ENCODE assay signal across 10 cellular contexts in genomic region chr12:117587646-117588287, GRCh38.
DNase-seq lines count a peak whose midpoint lies in the region; ATAC-seq and TF ChIP-seq lines count a peak whose summit lies in the region.
"Had no signal": no experiment of that assay in that cellular context is flagged by ENCODE, and none has a peak within 500 bp of the region (broad histone marks: within the 10 kb centered on the region; RNA-seq: fewer than 3 reads in every experiment).

No MANE protein-coding gene starts in this region.

- CTCF ChIA-PET in HEK293 (lab: Yijun Ruan, JAX): interaction anchor here (0.6 to 7.8 kb wide), 40 partner anchors 9 to 533 kb away, joined by 3 to 108 read pairs (median 4); partner anchors contain the start of gene NOS1
- CTCF ChIA-PET in activated naive CD4-positive, alpha-beta T cell treated with anti-CD3 and anti-CD28 coated beads, Interleukin-2, amount 10 ng/mL, durations not matched to agents 7 days and 5 days (lab: Charles Lee): interaction anchor here (0.9 to 3.6 kb wide), 6 partner anchors 12 to 355 kb away, joined by 3 to 35 read pairs (median 4); no protein-coding TSS in a partner anchor

- no peaks in the 10 kb centered on the region for H3K79me2 ChIP-seq in OCI-LY1 (ENCODE audit: insufficient read depth, low read length)
- H3K79me2 ChIP-seq in hepatocyte: no peaks in the 10 kb centered on the region

- H2AFZ ChIP-seq in OCI-LY1 (ENCODE audit: low read length): no peak overlapping the region
- H2AFZ ChIP-seq in hepatocyte: no peak overlapping the region

- H3K9me3 ChIP-seq in HEK293 (ENCODE audit: control insufficient read depth, insufficient read depth, low read depth, low read length) (no peaks in the 10 kb centered on the region), OCI-LY1 (ENCODE audit: low read length) (no peaks in the 10 kb centered on the region), hepatocyte (ENCODE audit: low read depth) (no peaks in the 10 kb centered on the region)

- no peaks in the 10 kb centered on the region for H3K27me3 Mint-ChIP-seq in activated naive CD4-positive, alpha-beta T cell treated with anti-CD3 and anti-CD28 coated beads, Interleukin-2, amount 10 ng/mL, durations not matched to agents 7 days and 5 days

- H3K27me3 ChIP-seq in OCI-LY1 (ENCODE audit: insufficient read depth, low read length): no peaks in the 10 kb centered on the region
- peaks cover 26% of the 10 kb centered on the region for H3K27me3 ChIP-seq in hepatocyte

- H3K27ac ChIP-seq in HEK293 (ENCODE audit: extremely low read depth, low read depth, low read length) (no peak overlapping the region), OCI-LY1 (ENCODE audit: low read depth, low read length, poor library complexity, severe bottlenecking) (no peak overlapping the region), hepatocyte (no peak overlapping the region)

- no peaks in the 10 kb centered on the region for H3K36me3 ChIP-seq in HEK293 (ENCODE audit: control insufficient read depth in 2 of 2, insufficient read depth in 1 of 2, low read length in 2 of 2)
- no peaks in the 10 kb centered on the region for H3K36me3 ChIP-seq in OCI-LY1 (ENCODE audit: insufficient read depth, low read length)
- no peaks in the 10 kb centered on the region for H3K36me3 ChIP-seq in hepatocyte (replicated peaks; ENCODE audit: insufficient read depth, low read depth)

- DNase-seq in COLO668 (lab: John Stamatoyannopoulos, UW; ENCODE audit: unreplicated experiment) (peak; percentile 64), hepatocyte (ENCODE audit: low spot score) (peak; percentile 70)
- DNase-seq in activated naive CD4-positive, alpha-beta T cell treated with anti-CD3 and anti-CD28 coated beads, Interleukin-2, amount 10 ng/mL, durations not matched to agents 7 days and 5 days: peak; percentile 56
- DNase-seq in stimulated activated CD4-positive, alpha-beta T cell treated with anti-CD3 and anti-CD28 coated beads, Interleukin-12 subunit alpha, Interleukin-12 subunit beta, amount 100 ng/mL, for 48 hours (ENCODE audit: low read depth in 2 of 3, low spot score in 1 of 3): peak; percentile 13 to 32 (median 17)

- no peaks in the 10 kb centered on the region for H3K36me3 Mint-ChIP-seq in activated naive CD4-positive, alpha-beta T cell treated with anti-CD3 and anti-CD28 coated beads, Interleukin-2, amount 10 ng/mL, durations not matched to agents 7 days and 5 days
- H3K36me3 Mint-ChIP-seq: IgD-negative memory B cell had no signal

- TF ChIP-seq CTCF in HEK293 (tag by site-specific recombination; IDR thresholded peaks at IDR 0.05) (peak; percentile 77), OCI-LY1 (IDR thresholded peaks at IDR 0.05; ENCODE audit: low read length) (peak; percentile 82), hepatocyte (IDR thresholded peaks at IDR 0.05; ENCODE audit: poor library complexity) (peak; percentile 74)

- no peaks in the 10 kb centered on the region for H3K9me3 Mint-ChIP-seq in activated naive CD4-positive, alpha-beta T cell treated with anti-CD3 and anti-CD28 coated beads, Interleukin-2, amount 10 ng/mL, durations not matched to agents 7 days and 5 days

- POLR2A ChIA-PET in HEK293 (lab: Yijun Ruan, JAX): no interaction called here

- H3K9ac ChIP-seq in OCI-LY1 (ENCODE audit: low read length): no peak overlapping the region

- no peaks in the 10 kb centered on the region for H3K4me1 ChIP-seq in HEK293 (ENCODE audit: control insufficient read depth, insufficient read depth, low read length)
- H3K4me1 ChIP-seq in OCI-LY1 (ENCODE audit: insufficient read depth, low read length, severe bottlenecking): no peaks in the 10 kb centered on the region
- no peaks in the 10 kb centered on the region for H3K4me1 ChIP-seq in hepatocyte (ENCODE audit: insufficient read depth)

- no peaks in the 10 kb centered on the region for H3K4me1 Mint-ChIP-seq in activated naive CD4-positive, alpha-beta T cell treated with anti-CD3 and anti-CD28 coated beads, Interleukin-2, amount 10 ng/mL, durations not matched to agents 7 days and 5 days

- WGBS in hepatocyte (ENCODE audit: low lambda C conversion rate, missing lambda C conversion rate): 18% methylated on average over 12 of the region's 12 CpGs

- ATAC-seq in GM18858 (IDR thresholded peaks at IDR 0.05; ENCODE audit: unreplicated experiment) (no peak), HG02678 (IDR thresholded peaks at IDR 0.05; ENCODE audit: unreplicated experiment) (no peak)
- ATAC-seq: naive thymus-derived CD8-positive, alpha-beta T cell had no signal

- no peak overlapping the region for H3K4me3 ChIP-seq in HEK293 (ENCODE audit: low read depth, low read length)
- no peak overlapping the region for H3K4me3 ChIP-seq in OCI-LY1 (ENCODE audit: low read depth, low read length, poor library complexity, severe bottlenecking)
- no peak overlapping the region for H3K4me3 ChIP-seq in hepatocyte

- H3F3A ChIP-seq in OCI-LY1 (ENCODE audit: insufficient read depth, low read length): no peaks in the 10 kb centered on the region

- no peak overlapping the region for H3K27ac Mint-ChIP-seq in activated naive CD4-positive, alpha-beta T cell treated with anti-CD3 and anti-CD28 coated beads, Interleukin-2, amount 10 ng/mL, durations not matched to agents 7 days and 5 days
- H3K27ac Mint-ChIP-seq: IgD-negative memory B cell; naive thymus-derived CD8-positive, alpha-beta T cell had no signal

- no peaks in the 10 kb centered on the region for H4K20me1 ChIP-seq in OCI-LY1 (ENCODE audit: insufficient read depth, low read length)
- H4K20me1 ChIP-seq in hepatocyte (ENCODE audit: insufficient read depth, poor library complexity, severe bottlenecking): no peaks in the 10 kb centered on the region

- H3K4me2 ChIP-seq in OCI-LY1 (ENCODE audit: low read length) (no peak overlapping the region), hepatocyte (peak overlapping the region; percentile 50)

- no peak overlapping the region for H3K4me3 Mint-ChIP-seq in activated naive CD4-positive, alpha-beta T cell treated with anti-CD3 and anti-CD28 coated beads, Interleukin-2, amount 10 ng/mL, durations not matched to agents 7 days and 5 days
- H3K4me3 Mint-ChIP-seq: IgD-negative memory B cell; naive thymus-derived CD8-positive, alpha-beta T cell had no signal

- H3K9me2 ChIP-seq in OCI-LY1 (ENCODE audit: low read depth, low read length) (no peaks in the 10 kb centered on the region), hepatocyte (replicated peaks; ENCODE audit: insufficient read depth) (no peaks in the 10 kb centered on the region)

TF ChIP-seq in HEK293, 187 proteins besides CTCF, POLR2A, EP300 and RAD21 (continues in another document):
- TF ChIP-seq PRDM6 (tag by site-specific recombination; IDR thresholded peaks at IDR 0.05): no peak
- no peak for TF ChIP-seq ZNF555 (tag by site-specific recombination; conservative IDR thresholded peaks at IDR 0.05)
- TF ChIP-seq ZNF335 (tag by site-specific recombination; conservative IDR thresholded peaks at IDR 0.05): no peak
- no peak for TF ChIP-seq ZNF510 (tag by site-specific recombination; IDR thresholded peaks at IDR 0.05; ENCODE audit: insufficient replicate concordance)
- no peak for TF ChIP-seq ZNF366 (tag by site-specific recombination; conservative IDR thresholded peaks at IDR 0.05)
- TF ChIP-seq ZNF19 (tag by site-specific recombination; IDR thresholded peaks at IDR 0.05; ENCODE audit: low read depth): no peak
- no peak for TF ChIP-seq ZNF707 (tag by site-specific recombination; IDR thresholded peaks at IDR 0.05)
- TF ChIP-seq ZFP69B (tag by site-specific recombination; IDR thresholded peaks at IDR 0.05): no peak
- no peak for TF ChIP-seq ZNF433 (tag by site-specific recombination; IDR thresholded peaks at IDR 0.05; ENCODE audit: low read depth)

Comparison
In these comparisons a context has a peak if more than half of its experiments do, and no peak if none do; other contexts are left out.
1. DNase-seq: peak in every context shown above with its lines; median percentile 70 in hepatocyte; 64 in COLO668; 56 in activated naive CD4-positive, alpha-beta T cell treated with anti-CD3 and anti-CD28 coated beads, Interleukin-2, amount 10 ng/mL, durations not matched to agents 7 days and 5 days; 17 in stimulated activated CD4-positive, alpha-beta T cell treated with anti-CD3 and anti-CD28 coated beads, Interleukin-12 subunit alpha, Interleukin-12 subunit beta, amount 100 ng/mL, for 48 hours.